ENCODE assay signal across 4 cellular contexts in genomic region chr22:20732431-20732830, GRCh38. TPM values are rescaled to one million over a fixed set of nuclear protein-coding genes. Genes with fewer than 3 reads are reported as not detected.
"Had no signal": no experiment of that assay in that cellular context is flagged by ENCODE, and none has a peak within 500 bp of the region (broad histone marks: within the 10 kb centered on the region; RNA-seq: fewer than 3 reads in every experiment).

No MANE protein-coding gene starts in this region.

RNA-seq across cellular contexts. Expression of gene SERPIND1, which starts 41.5 kb away (rescaled TPM):
- total RNA-seq: M059J, Peyer's patch, SJSA1 had no signal
- polyA plus RNA-seq: SK-N-SH had no signal
